ENCODE assay signal across 34 cellular contexts in the genomic region with DNA sequence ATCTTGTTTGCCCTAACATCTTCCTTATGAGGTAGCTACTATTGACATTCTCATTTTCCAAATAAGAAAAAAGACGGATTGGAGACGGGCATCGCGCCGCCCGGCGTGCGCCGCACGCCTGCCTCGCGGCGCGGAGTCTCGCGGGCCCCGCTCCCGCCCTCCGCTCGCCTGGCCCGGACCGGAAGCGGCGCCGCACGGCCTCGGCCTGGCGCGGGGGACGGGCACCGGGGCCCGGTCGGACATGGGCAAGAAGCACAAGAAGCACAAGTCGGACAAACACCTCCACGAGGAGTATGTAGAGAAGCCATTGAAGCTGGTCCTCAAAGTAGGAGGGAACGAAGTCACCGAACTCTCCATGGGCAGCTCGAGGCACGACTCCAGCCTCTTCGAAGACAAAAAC.
"Had no signal": no experiment of that assay in that cellular context is flagged by ENCODE, and none has a peak within 500 bp of the region (broad histone marks: within the 10 kb centered on the region; RNA-seq: fewer than 3 reads in every experiment).

No MANE protein-coding gene starts in this region.

- DNase-seq: activated B cell treated with CpG ODN at 0.5 μM for 24 hours; activated CD4-positive, alpha-beta memory T cell treated with anti-CD3 and anti-CD28 coated beads for 36 hours; activated CD4-positive, alpha-beta T cell treated with anti-CD3 and anti-CD28 coated beads for 4 hours; activated CD4-positive, alpha-beta T cell treated with anti-CD3 and anti-CD28 coated beads, Interleukin-2, amount 10 ng/mL, durations not matched to agents 24 days and 14 days; activated CD4-positive, alpha-beta T cell treated with anti-CD3 and anti-CD28 coated beads, Interleukin-2, amount 50 U/mL, for 1 hour; activated CD4-positive, alpha-beta T cell treated with anti-CD3 and anti-CD28 coated beads, Interleukin-2, amount 50 U/mL, for 4 hours; activated CD4-positive, CD25-positive, alpha-beta regulatory T cell treated with anti-CD3 and anti-CD28 coated beads, Interleukin-2, amount 50 U/mL, for 72 hours; activated CD8-positive, alpha-beta memory T cell treated with anti-CD3 and anti-CD28 coated beads, Interleukin-2, amount 50 U/mL, for 4 hours; activated CD8-positive, alpha-beta T cell treated with anti-CD3 and anti-CD28 coated beads for 36 hours; activated effector memory CD4-positive, alpha-beta T cell treated with anti-CD3 and anti-CD28 coated beads, Interleukin-2, amount 50 U/mL, for 16 hours; activated gamma-delta T cell treated with Interleukin-2 at 50 U/mL for 16 hours; activated naive CD4-positive, alpha-beta T cell; activated naive CD4-positive, alpha-beta T cell treated with anti-CD3 and anti-CD28 coated beads for 36 hours; activated naive CD4-positive, alpha-beta T cell treated with anti-CD3 and anti-CD28 coated beads, Interleukin-2, amount 50 U/mL, for 16 hours; activated naive CD8-positive, alpha-beta T cell treated with anti-CD3 and anti-CD28 coated beads for 36 hours; activated T-cell treated with anti-CD3 and anti-CD28 coated beads for 4 hours; activated T-cell treated with anti-CD3 and anti-CD28 coated beads, Interleukin-2, amount 50 U/mL, for 1 hour; activated T-cell treated with anti-CD3 and anti-CD28 coated beads, Interleukin-2, amount 50 U/mL, for 4 hours; activated T-cell treated with anti-CD3 and anti-CD28 coated beads, Interleukin-2, amount 50 U/mL, for 72 hours; adrenal gland; amniotic stem cell; aorta; body of pancreas; brain microvascular endothelial cell; central memory CD4-positive, alpha-beta T cell; T-helper 1 cell; T-helper 9 cell had no signal

- H3K4me3 ChIP-seq: adrenal gland, body of pancreas, breast epithelium had no signal

- H3K27me3 ChIP-seq: adrenal gland, body of pancreas, brain microvascular endothelial cell, breast epithelium had no signal

- H3K27me3 Mint-ChIP-seq: activated B cell treated with CpG ODN at 0.5 μM for 24 hours had no signal

- H3K4me3 Mint-ChIP-seq: activated B cell treated with CpG ODN at 0.5 μM for 24 hours; activated CD4-positive, alpha-beta memory T cell treated with anti-CD3 and anti-CD28 coated beads for 36 hours; activated CD4-positive, alpha-beta T cell treated with anti-CD3 and anti-CD28 coated beads, Interleukin-2, amount 10 ng/mL, durations not matched to agents 24 days and 14 days; activated CD8-positive, alpha-beta T cell treated with anti-CD3 and anti-CD28 coated beads for 36 hours; activated naive CD4-positive, alpha-beta T cell treated with anti-CD3 and anti-CD28 coated beads for 36 hours; activated naive CD8-positive, alpha-beta T cell treated with anti-CD3 and anti-CD28 coated beads for 36 hours; activated T-cell treated with anti-CD3 and anti-CD28 coated beads, Interleukin-2, amount 50 U/mL, for 4 hours; activated T-cell treated with anti-CD3 and anti-CD28 coated beads, Interleukin-2, amount 50 U/mL, for 72 hours; activated T-helper 1 cell treated with anti-CD3 and anti-CD28 coated beads, Interleukin-12 subunit alpha, Interleukin-12 subunit beta, Interleukin-2, Interleukin-4 antibody, amounts not matched to agents 30 ng/mL and 10 ng/mL and 1 ng/mL, durations not matched to agents 14 hours and 24 hours and 36 hours; activated T-helper 17 cell treated with anti-CD3 and anti-CD28 coated beads, Interleukin-2, amount 50 U/mL, for 72 hours; T-helper 1 cell treated with Interleukin-12 subunit alpha and Interleukin-12 subunit beta and Interleukin-4 antibody, amounts not matched to agents 30 μg/mL and 1 μg/mL, for 36 hours; T-helper 2 cell treated with Interferon-gamma antibody and Interleukin-4, amounts not matched to agents 5 μg/mL and 100 μg/mL, for 36 hours had no signal

- H3K9me3 Mint-ChIP-seq: activated B cell treated with CpG ODN at 0.5 μM for 24 hours; activated CD4-positive, alpha-beta memory T cell treated with anti-CD3 and anti-CD28 coated beads for 36 hours; activated CD4-positive, alpha-beta T cell treated with anti-CD3 and anti-CD28 coated beads, Interleukin-2, amount 10 ng/mL, durations not matched to agents 24 days and 14 days; activated CD8-positive, alpha-beta T cell treated with anti-CD3 and anti-CD28 coated beads for 36 hours; activated naive CD4-positive, alpha-beta T cell treated with anti-CD3 and anti-CD28 coated beads for 36 hours; activated naive CD4-positive, alpha-beta T cell treated with anti-CD3 and anti-CD28 coated beads, Interleukin-2, amount 50 U/mL, for 72 hours; activated naive CD8-positive, alpha-beta T cell treated with anti-CD3 and anti-CD28 coated beads for 36 hours; activated T-cell treated with anti-CD3 and anti-CD28 coated beads, Interleukin-2, amount 50 U/mL, for 4 hours; activated T-helper 1 cell treated with anti-CD3 and anti-CD28 coated beads, Interleukin-12 subunit alpha, Interleukin-12 subunit beta, Interleukin-2, Interleukin-4 antibody, amounts not matched to agents 30 ng/mL and 10 ng/mL and 1 ng/mL, durations not matched to agents 14 hours and 24 hours and 36 hours; activated T-helper 17 cell treated with anti-CD3 and anti-CD28 coated beads, Interleukin-2, amount 50 U/mL, for 72 hours; T-helper 1 cell treated with Interleukin-12 subunit alpha and Interleukin-12 subunit beta and Interleukin-4 antibody, amounts not matched to agents 30 μg/mL and 1 μg/mL, for 36 hours; T-helper 2 cell treated with Interferon-gamma antibody and Interleukin-4, amounts not matched to agents 5 μg/mL and 100 μg/mL, for 36 hours had no signal

- H3K4me1 Mint-ChIP-seq: activated CD4-positive, alpha-beta T cell treated with anti-CD3 and anti-CD28 coated beads, Interleukin-2, amount 10 ng/mL, durations not matched to agents 24 days and 14 days; activated naive CD8-positive, alpha-beta T cell treated with anti-CD3 and anti-CD28 coated beads for 36 hours; activated T-helper 17 cell treated with anti-CD3 and anti-CD28 coated beads, Interleukin-2, amount 50 U/mL, for 72 hours had no signal

- H3K27ac ChIP-seq: adrenal gland, body of pancreas, brain microvascular endothelial cell, breast epithelium, VCaP had no signal

- H3K27ac Mint-ChIP-seq: activated B cell treated with CpG ODN at 0.5 μM for 24 hours; activated CD4-positive, alpha-beta memory T cell treated with anti-CD3 and anti-CD28 coated beads for 36 hours; activated CD4-positive, alpha-beta T cell treated with anti-CD3 and anti-CD28 coated beads, Interleukin-2, amount 10 ng/mL, durations not matched to agents 24 days and 14 days; activated CD8-positive, alpha-beta T cell treated with anti-CD3 and anti-CD28 coated beads for 36 hours; activated naive CD4-positive, alpha-beta T cell treated with anti-CD3 and anti-CD28 coated beads for 36 hours; activated naive CD4-positive, alpha-beta T cell treated with anti-CD3 and anti-CD28 coated beads, Interleukin-2, amount 50 U/mL, for 72 hours; activated naive CD8-positive, alpha-beta T cell treated with anti-CD3 and anti-CD28 coated beads for 36 hours; activated T-cell treated with anti-CD3 and anti-CD28 coated beads, Interleukin-2, amount 50 U/mL, for 72 hours; activated T-helper 1 cell treated with anti-CD3 and anti-CD28 coated beads, Interleukin-12 subunit alpha, Interleukin-12 subunit beta, Interleukin-2, Interleukin-4 antibody, amounts not matched to agents 30 ng/mL and 10 ng/mL and 1 ng/mL, durations not matched to agents 14 hours and 24 hours and 36 hours; activated T-helper 17 cell treated with anti-CD3 and anti-CD28 coated beads, Interleukin-2, amount 50 U/mL, for 72 hours; T-helper 1 cell treated with Interleukin-12 subunit alpha and Interleukin-12 subunit beta and Interleukin-4 antibody, amounts not matched to agents 30 μg/mL and 1 μg/mL, for 36 hours; T-helper 2 cell treated with Interferon-gamma antibody and Interleukin-4, amounts not matched to agents 5 μg/mL and 100 μg/mL, for 36 hours had no signal

- H3K4me1 ChIP-seq: adrenal gland, body of pancreas, breast epithelium had no signal

- H3K36me3 Mint-ChIP-seq: activated CD4-positive, alpha-beta memory T cell treated with anti-CD3 and anti-CD28 coated beads for 36 hours; activated naive CD4-positive, alpha-beta T cell treated with anti-CD3 and anti-CD28 coated beads, Interleukin-2, amount 50 U/mL, for 72 hours; activated naive CD8-positive, alpha-beta T cell treated with anti-CD3 and anti-CD28 coated beads for 36 hours had no signal

- ATAC-seq: activated CD8-positive, alpha-beta T cell treated with anti-CD3 and anti-CD28 coated beads for 36 hours; activated naive CD4-positive, alpha-beta T cell treated with anti-CD3 and anti-CD28 coated beads, Interleukin-2, amount 50 U/mL, for 72 hours; activated T-cell treated with anti-CD3 and anti-CD28 coated beads, Interleukin-2, amount 50 U/mL, for 4 hours; activated T-cell treated with anti-CD3 and anti-CD28 coated beads, Interleukin-2, amount 50 U/mL, for 72 hours; activated T-helper 17 cell treated with anti-CD3 and anti-CD28 coated beads, Interleukin-2, amount 50 U/mL, for 72 hours; body of pancreas had no signal
